In the genomic region with DNA sequence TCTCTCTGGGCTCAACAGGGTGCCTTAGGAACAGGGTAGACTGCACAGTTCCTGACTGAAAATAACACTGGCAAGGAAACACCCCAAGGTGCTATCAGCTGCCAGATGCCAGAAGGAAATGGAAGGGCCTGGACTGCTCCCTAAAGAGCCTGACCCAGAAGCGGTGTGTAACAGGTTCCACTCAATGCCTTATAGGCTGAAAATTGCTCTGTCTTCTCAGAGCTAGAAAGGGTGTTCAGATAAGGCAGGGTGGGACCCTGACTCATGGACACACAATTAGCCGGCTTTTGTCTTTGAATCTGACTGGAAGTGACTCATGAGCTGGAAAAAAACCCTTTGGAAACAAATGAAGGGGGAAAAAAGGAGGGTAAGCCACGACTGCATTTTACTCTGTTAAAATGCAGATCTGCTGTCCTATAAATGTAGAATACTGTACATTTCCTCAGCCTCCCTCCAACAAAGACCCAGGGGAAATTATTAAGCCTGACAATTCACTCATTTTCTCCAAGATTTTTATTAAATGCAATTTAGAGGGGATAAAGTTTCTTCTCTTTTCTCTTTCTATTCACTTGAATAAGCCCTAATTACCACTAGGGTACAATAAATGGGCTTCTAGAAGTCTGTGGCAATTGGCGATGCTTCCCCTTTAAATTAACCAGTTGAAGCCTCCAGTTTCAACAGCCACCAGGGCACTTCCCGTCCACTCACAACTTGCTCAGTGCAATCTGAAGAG, we compare ENCODE assay signal across 8 cellular contexts.
DNase-seq lines count a peak whose midpoint lies in the region; ATAC-seq, FAIRE-seq and TF ChIP-seq lines count a peak whose summit lies in the region.

No MANE protein-coding gene starts in this region.

- no peaks in the 10 kb centered on the region for H3K9me3 ChIP-seq in CD4-positive, CD25-positive, alpha-beta regulatory T cell (ENCODE audit: control insufficient read depth in 2 of 2, low read length in 2 of 2)
- H3K9me3 ChIP-seq in Panc1 (ENCODE audit: control insufficient read depth, insufficient read depth, low read depth, low read length) (no peaks in the 10 kb centered on the region), kidney (ENCODE audit: control insufficient read depth in 1 of 2, low read length in 2 of 2) (no peaks in the 10 kb centered on the region)

- intact Hi-C loops in Panc1 (cut with micrococcal nuclease; ENCODE audit: unreplicated experiment) (loop anchor here (10.0 kb wide), 1 partner anchor 53 kb away; no protein-coding TSS in a partner anchor), kidney (cut with DNase I) (loop anchor here (5.0 to 10.0 kb wide), 2 partner anchors 155 to 293 kb away; no protein-coding TSS in a partner anchor)

- peaks cover 0 to 3% (median 0%) of the 10 kb centered on the region in 7 donors for H3K9me3 Mint-ChIP-seq in CD4-positive, CD25-positive, alpha-beta regulatory T cell
- H3K9me3 Mint-ChIP-seq in brain: peaks cover 0 to 8% (median 3%) of the 10 kb centered on the region in 5 experiments
- H3K9me3 Mint-ChIP-seq in stimulated activated naive CD8-positive, alpha-beta T cell treated with anti-CD3 and anti-CD28 coated beads, Interleukin-15, Interleukin-2, amounts not matched to agents 100 ng/mL and 50 ng/mL, for 24 hours: no peaks in the 10 kb centered on the region

- ATAC-seq in CD4-positive, CD25-positive, alpha-beta regulatory T cell (ENCODE audit: low read depth in 2 of 2): no peak
- ATAC-seq in Panc1 (peak; percentile 40), GM18511 (IDR thresholded peaks at IDR 0.05; ENCODE audit: unreplicated experiment) (no peak)

- CTCF ChIA-PET in Panc1 (lab: Charles Lee): interaction anchor here (0.6 kb wide), 1 partner anchor 14 kb away, joined by 4 read pairs; no protein-coding TSS in a partner anchor

- no peak for FAIRE-seq in kidney (lab: Jason Lieb, UNC)

- H3K27me3 ChIP-seq in CD4-positive, CD25-positive, alpha-beta regulatory T cell (ENCODE audit: control insufficient read depth, insufficient read depth, low read length): no peaks in the 10 kb centered on the region
- H3K27me3 ChIP-seq in Panc1 (ENCODE audit: control insufficient read depth, insufficient read depth, low read length): no peaks in the 10 kb centered on the region

- H3K27ac ChIP-seq in CD4-positive, CD25-positive, alpha-beta regulatory T cell (ENCODE audit: insufficient read depth, low read length, poor library complexity, severe bottlenecking): peak overlapping the region; percentile 98
- peak overlapping the region; percentile 99 for H3K27ac ChIP-seq in Panc1 (ENCODE audit: low read length)
- peak overlapping the region; percentile 92 to 94 for H3K27ac ChIP-seq in kidney (ENCODE audit: low read depth in 2 of 2, low read length in 2 of 2)

- H3K4me3 Mint-ChIP-seq in CD4-positive, CD25-positive, alpha-beta regulatory T cell: peak overlapping the region; percentile 90 to 97 (median 94)
- peak overlapping the region; percentile 55 to 86 (median 80) for H3K4me3 Mint-ChIP-seq in brain
- H3K4me3 Mint-ChIP-seq in stimulated activated naive CD8-positive, alpha-beta T cell treated with anti-CD3 and anti-CD28 coated beads, Interleukin-15, Interleukin-2, amounts not matched to agents 100 ng/mL and 50 ng/mL, for 24 hours: peak overlapping the region; percentile 75

- peaks cover 27% of the 10 kb centered on the region for H3K27me3 Mint-ChIP-seq in CD4-positive, CD25-positive, alpha-beta regulatory T cell
- peaks cover 9% of the 10 kb centered on the region for H3K27me3 Mint-ChIP-seq in brain
- H3K27me3 Mint-ChIP-seq in stimulated activated naive CD8-positive, alpha-beta T cell treated with anti-CD3 and anti-CD28 coated beads, Interleukin-15, Interleukin-2, amounts not matched to agents 100 ng/mL and 50 ng/mL, for 24 hours: no peaks in the 10 kb centered on the region

- peak overlapping the region; percentile 91 to 99 (median 99) for H3K27ac Mint-ChIP-seq in CD4-positive, CD25-positive, alpha-beta regulatory T cell
- peak overlapping the region; percentile 89 to 99 (median 94) for H3K27ac Mint-ChIP-seq in brain
- H3K27ac Mint-ChIP-seq in stimulated activated naive CD8-positive, alpha-beta T cell treated with anti-CD3 and anti-CD28 coated beads, Interleukin-15, Interleukin-2, amounts not matched to agents 100 ng/mL and 50 ng/mL, for 24 hours: peak overlapping the region; percentile 98

- no TSS peak for BruUV-seq in Panc1 (replicated peaks; lab: Mats Ljungman, UMichigan)

- in situ Hi-C loops in Panc1 (cut with HindIII; ENCODE audit: low pct_unique_long_range_greater_than_20kb, low sequenced_read_pairs): no loop called here

- H3K4me1 Mint-ChIP-seq in CD4-positive, CD25-positive, alpha-beta regulatory T cell: peaks cover 31 to 62% (median 48%) of the 10 kb centered on the region in 4 donors
- peaks cover 71% of the 10 kb centered on the region for H3K4me1 Mint-ChIP-seq in brain
- H3K4me1 Mint-ChIP-seq in stimulated activated naive CD8-positive, alpha-beta T cell treated with anti-CD3 and anti-CD28 coated beads, Interleukin-15, Interleukin-2, amounts not matched to agents 100 ng/mL and 50 ng/mL, for 24 hours (ENCODE audit: low read depth): peaks cover 80% of the 10 kb centered on the region

- peak in 1 of 3 donors; percentile 60 for DNase-seq in CD4-positive, CD25-positive, alpha-beta regulatory T cell
- DNase-seq in HFF-Myc (ENCODE audit: extremely low read depth, low read depth): peak; percentile 52
- peak; percentile 45 for DNase-seq in Panc1 (ENCODE audit: low read depth, low spot score)
- DNase-seq in kidney: no peak
- no peak for DNase-seq in NCI-H1694 treated with DMSO at 0.1 percent for 48 hours (lab: John Stamatoyannopoulos, UW)

- H3K36me3 ChIP-seq in CD4-positive, CD25-positive, alpha-beta regulatory T cell (ENCODE audit: control insufficient read depth, insufficient read depth, low read length): no peaks in the 10 kb centered on the region
- H3K36me3 ChIP-seq in Panc1 (ENCODE audit: control insufficient read depth, insufficient read depth, low read length) (no peaks in the 10 kb centered on the region), kidney (ENCODE audit: control insufficient read depth in 1 of 2, insufficient read depth in 2 of 2, low read length in 2 of 2) (no peaks in the 10 kb centered on the region)

- peak overlapping the region; percentile 19 to 38 for H3K9ac ChIP-seq in kidney (ENCODE audit: low read length in 2 of 2)

- no peaks in the 10 kb centered on the region for H3K36me3 Mint-ChIP-seq in CD4-positive, CD25-positive, alpha-beta regulatory T cell
- H3K36me3 Mint-ChIP-seq in brain: no peaks in the 10 kb centered on the region
- H3K36me3 Mint-ChIP-seq in stimulated activated naive CD8-positive, alpha-beta T cell treated with anti-CD3 and anti-CD28 coated beads, Interleukin-15, Interleukin-2, amounts not matched to agents 100 ng/mL and 50 ng/mL, for 24 hours (ENCODE audit: low read depth): no peaks in the 10 kb centered on the region

- POLR2A ChIA-PET in Panc1 (lab: Charles Lee): interaction anchor here (0.6 to 1.0 kb wide), 2 partner anchors 158 to 308 kb away, joined by 3 to 9 read pairs; no protein-coding TSS in a partner anchor

- H3K4me1 ChIP-seq in CD4-positive, CD25-positive, alpha-beta regulatory T cell (ENCODE audit: control insufficient read depth, insufficient read depth, low read length, poor library complexity, severe bottlenecking): peaks cover 49% of the 10 kb centered on the region
- peaks cover 43% of the 10 kb centered on the region for H3K4me1 ChIP-seq in Panc1 (ENCODE audit: control insufficient read depth, insufficient read depth, low read length)
- peaks cover 33 to 46% of the 10 kb centered on the region in 2 donors for H3K4me1 ChIP-seq in kidney (ENCODE audit: control insufficient read depth in 1 of 2, insufficient read depth in 1 of 2, low read depth in 1 of 2, low read length in 2 of 2)

- TF ChIP-seq CTCF in HFF-Myc (IDR thresholded peaks at IDR 0.05; ENCODE audit: low read depth, low read length, missing control alignments) (no peak), Panc1 (IDR thresholded peaks at IDR 0.05) (no peak), brain (conservative IDR thresholded peaks at IDR 0.05) (no peak), kidney (IDR thresholded peaks at IDR 0.05; ENCODE audit: borderline replicate concordance, extremely low read depth, insufficient read depth) (no peak)

- H3K4me3 ChIP-seq in CD4-positive, CD25-positive, alpha-beta regulatory T cell (ENCODE audit: low read depth, low read length): no peak overlapping the region
- H3K4me3 ChIP-seq in HFF-Myc (replicated peaks; ENCODE audit: low read depth, low read length) (no peak overlapping the region), Panc1 (ENCODE audit: low read depth in 2 of 2, low read length in 2 of 2) (peak overlapping the region in 1 of 2 experiments; percentile 21; a peak in 2 of 4 replicates), kidney (ENCODE audit: low read length in 2 of 2) (peak overlapping the region; percentile 47 to 72)

Comparison
In these comparisons a context has a peak if more than half of its experiments do, and no peak if none do; other contexts are left out.
1. DNase-seq: peak in HFF-Myc (single experiment) and Panc1 (single experiment); none in kidney (single experiment) and NCI-H1694 treated with DMSO at 0.1 percent for 48 hours (single experiment).
2. H3K4me3 ChIP-seq: peak in kidney (2 of 2); none in CD4-positive, CD25-positive, alpha-beta regulatory T cell (single experiment) and HFF-Myc (single experiment).
3. Peak in every context shown above with its lines, with median percentiles within 50 percentile points of each other: H3K27ac ChIP-seq, H3K27ac Mint-ChIP-seq and H3K4me3 Mint-ChIP-seq.